In genomic region chr12:19437996-19438395, GRCh38 we compare ENCODE assay signal across 20 cellular contexts. TPM values are rescaled to one million over a fixed set of nuclear protein-coding genes. Genes with fewer than 3 reads are reported as not detected.
A peak's percentile ranks its signal among the peaks of the same experiment; 100 is the strongest.
DNase-seq lines count a peak whose midpoint lies in the region; ATAC-seq, FAIRE-seq and TF ChIP-seq lines count a peak whose summit lies in the region.
"Had no signal": no experiment of that assay in that cellular context is flagged by ENCODE, and none has a peak within 500 bp of the region (broad histone marks: within the 10 kb centered on the region; RNA-seq: fewer than 3 reads in every experiment).

No MANE protein-coding gene starts in this region.

- H3K36me3 ChIP-seq in iPS-18a (ENCODE audit: control insufficient read depth, low read depth, low read length), result peaks cover 3% of the 10 kb centered on the region
- H3K36me3 ChIP-seq in brain microvascular endothelial cell (replicated peaks), result no peaks in the 10 kb centered on the region
- H3K36me3 ChIP-seq: cardiac muscle cell, uterus had no signal

- H3K4me3 ChIP-seq in iPS-18a (ENCODE audit: low read length), result peak overlapping the region; percentile 51
- H3K4me3 ChIP-seq in retinal pigment epithelial cell (ENCODE audit: low read length), result no peak overlapping the region
- no peak overlapping the region for H3K4me3 ChIP-seq in brain microvascular endothelial cell (ENCODE audit: low read depth, low read length)
- H3K4me3 ChIP-seq: cardiac muscle cell, K562, SJSA1, uterus had no signal

- H3K4me1 Mint-ChIP-seq in activated T-cell treated with anti-CD3 and anti-CD28 coated beads, Interleukin-2, amount 50 U/mL, for 72 hours (ENCODE audit: low read depth), result peaks cover 69% of the 10 kb centered on the region
- peaks cover 34% of the 10 kb centered on the region for H3K4me1 Mint-ChIP-seq in activated T-cell treated with anti-CD3 and anti-CD28 coated beads, Interleukin-2, amount 50 U/mL, for 4 hours (ENCODE audit: low read depth)
- H3K4me1 Mint-ChIP-seq in activated T-helper 1 cell treated with anti-CD3 and anti-CD28 coated beads, Interleukin-12 subunit alpha, Interleukin-12 subunit beta, Interleukin-2, Interleukin-4 antibody, amounts not matched to agents 30 ng/mL and 10 ng/mL and 1 ng/mL, durations not matched to agents 14 hours and 24 hours and 36 hours (ENCODE audit: low read depth), result peaks cover 57% of the 10 kb centered on the region

- intact Hi-C loops in activated T-helper 1 cell treated with anti-CD3 and anti-CD28 coated beads, Interleukin-12 subunit alpha, Interleukin-12 subunit beta, Interleukin-2, Interleukin-4 antibody, amounts not matched to agents 30 ng/mL and 10 ng/mL and 1 ng/mL, durations not matched to agents 14 hours and 24 hours and 36 hours (cut with micrococcal nuclease), result loop anchor here (10.0 kb wide), 1 partner anchor 457 kb away; no protein-coding TSS in a partner anchor

- no peak for TF ChIP-seq CTCF in retinal pigment epithelial cell (conservative IDR thresholded peaks at IDR 0.05; ENCODE audit: low read depth, low read length)
- TF ChIP-seq CTCF in brain microvascular endothelial cell (IDR thresholded peaks at IDR 0.05; ENCODE audit: low read depth, low read length, missing control alignments), result no peak

- H3K27me3 ChIP-seq in iPS-18a (ENCODE audit: control insufficient read depth, insufficient read depth, low read length) (no peaks in the 10 kb centered on the region), brain microvascular endothelial cell (replicated peaks) (no peaks in the 10 kb centered on the region)
- H3K27me3 ChIP-seq: cardiac muscle cell, SJSA1, uterus had no signal

- peak overlapping the region; percentile 63 for H3K27ac Mint-ChIP-seq in activated T-cell treated with anti-CD3 and anti-CD28 coated beads, Interleukin-2, amount 50 U/mL, for 72 hours
- no peak overlapping the region for H3K27ac Mint-ChIP-seq in activated T-helper 1 cell treated with anti-CD3 and anti-CD28 coated beads, Interleukin-12 subunit alpha, Interleukin-12 subunit beta, Interleukin-2, Interleukin-4 antibody, amounts not matched to agents 30 ng/mL and 10 ng/mL and 1 ng/mL, durations not matched to agents 14 hours and 24 hours and 36 hours
- H3K27ac Mint-ChIP-seq: activated naive CD8-positive, alpha-beta T cell had no signal

- H3K4me3 Mint-ChIP-seq in activated T-cell treated with anti-CD3 and anti-CD28 coated beads, Interleukin-2, amount 50 U/mL, for 72 hours, result peak overlapping the region in 1 of 2 donors; percentile 27
- H3K4me3 Mint-ChIP-seq in activated T-cell treated with anti-CD3 and anti-CD28 coated beads, Interleukin-2, amount 50 U/mL, for 4 hours, result no peak overlapping the region
- H3K4me3 Mint-ChIP-seq in activated T-helper 1 cell treated with anti-CD3 and anti-CD28 coated beads, Interleukin-12 subunit alpha, Interleukin-12 subunit beta, Interleukin-2, Interleukin-4 antibody, amounts not matched to agents 30 ng/mL and 10 ng/mL and 1 ng/mL, durations not matched to agents 14 hours and 24 hours and 36 hours, result peak overlapping the region; percentile 24

- H3K9me3 ChIP-seq in iPS-18a (ENCODE audit: control insufficient read depth, low read depth, low read length), result no peaks in the 10 kb centered on the region
- H3K9me3 ChIP-seq: SJSA1, uterus had no signal

- H3K9ac ChIP-seq in iPS-18a (ENCODE audit: low read length), result no peak overlapping the region

- no peak for ATAC-seq in activated T-cell treated with anti-CD3 and anti-CD28 coated beads, Interleukin-2, amount 50 U/mL, for 72 hours (replicated peaks in 1 of 2)
- ATAC-seq in activated T-cell treated with anti-CD3 and anti-CD28 coated beads, Interleukin-2, amount 50 U/mL, for 4 hours, result no peak
- ATAC-seq: K562, left colon had no signal

- DNase-seq in activated T-cell treated with anti-CD3 and anti-CD28 coated beads, Interleukin-2, amount 50 U/mL, for 72 hours, result no peak
- DNase-seq in activated T-cell treated with anti-CD3 and anti-CD28 coated beads, Interleukin-2, amount 50 U/mL, for 4 hours, result no peak
- DNase-seq in activated T-helper 1 cell treated with anti-CD3 and anti-CD28 coated beads, Interleukin-12 subunit alpha, Interleukin-12 subunit beta, Interleukin-2, Interleukin-4 antibody, amounts not matched to agents 30 ng/mL and 10 ng/mL and 1 ng/mL, durations not matched to agents 14 hours and 24 hours and 36 hours (ENCODE audit: low spot score), result no peak
- peak; percentile 66 for DNase-seq in retinal pigment epithelial cell (ENCODE audit: low read depth)
- no peak for DNase-seq in brain microvascular endothelial cell
- DNase-seq in urothelium cell line (ENCODE audit: low spot score), result no peak
- DNase-seq in activated gamma-delta T cell (lab: John Stamatoyannopoulos, UW), result no peak
- DNase-seq: activated CD4-positive, alpha-beta T cell treated with anti-CD3 and anti-CD28 coated beads for 4 hours; effector CD8-positive, alpha-beta T cell; left colon; NCI-H1105; NCI-H526; OCI-M1; stimulated activated CD4-positive, alpha-beta T cell treated with anti-CD3 and anti-CD28 coated beads, Interleukin-4, amount 100 ng/mL, for 1 hour; uterus had no signal

- H3K4me1 ChIP-seq in iPS-18a (ENCODE audit: control insufficient read depth, low read depth, low read length), result peaks cover 25% of the 10 kb centered on the region
- H3K4me1 ChIP-seq: SJSA1, uterus had no signal

- no peaks in the 10 kb centered on the region for H3K9me3 Mint-ChIP-seq in activated T-cell treated with anti-CD3 and anti-CD28 coated beads, Interleukin-2, amount 50 U/mL, for 72 hours
- H3K9me3 Mint-ChIP-seq in activated T-cell treated with anti-CD3 and anti-CD28 coated beads, Interleukin-2, amount 50 U/mL, for 4 hours, result no peaks in the 10 kb centered on the region
- H3K9me3 Mint-ChIP-seq in activated T-helper 1 cell treated with anti-CD3 and anti-CD28 coated beads, Interleukin-12 subunit alpha, Interleukin-12 subunit beta, Interleukin-2, Interleukin-4 antibody, amounts not matched to agents 30 ng/mL and 10 ng/mL and 1 ng/mL, durations not matched to agents 14 hours and 24 hours and 36 hours, result peaks cover 4% of the 10 kb centered on the region

- no peaks in the 10 kb centered on the region for H3K27me3 Mint-ChIP-seq in activated T-cell treated with anti-CD3 and anti-CD28 coated beads, Interleukin-2, amount 50 U/mL, for 72 hours (ENCODE audit: low read depth)
- H3K27me3 Mint-ChIP-seq in activated T-cell treated with anti-CD3 and anti-CD28 coated beads, Interleukin-2, amount 50 U/mL, for 4 hours (ENCODE audit: low read depth), result no peaks in the 10 kb centered on the region
- peaks cover 2% of the 10 kb centered on the region for H3K27me3 Mint-ChIP-seq in activated T-helper 1 cell treated with anti-CD3 and anti-CD28 coated beads, Interleukin-12 subunit alpha, Interleukin-12 subunit beta, Interleukin-2, Interleukin-4 antibody, amounts not matched to agents 30 ng/mL and 10 ng/mL and 1 ng/mL, durations not matched to agents 14 hours and 24 hours and 36 hours (ENCODE audit: insufficient read depth)
- H3K27me3 Mint-ChIP-seq: activated naive CD8-positive, alpha-beta T cell had no signal

- peak overlapping the region; percentile 19 for H3K27ac ChIP-seq in iPS-18a (ENCODE audit: low read length)
- H3K27ac ChIP-seq in brain microvascular endothelial cell, result no peak overlapping the region
- H3K27ac ChIP-seq: cardiac muscle cell, SJSA1 had no signal

- H3K36me3 Mint-ChIP-seq in activated T-cell treated with anti-CD3 and anti-CD28 coated beads, Interleukin-2, amount 50 U/mL, for 72 hours (ENCODE audit: insufficient read depth in 2 of 2), result peaks cover 10 to 24% of the 10 kb centered on the region in 2 donors
- peaks cover 3% of the 10 kb centered on the region for H3K36me3 Mint-ChIP-seq in activated T-cell treated with anti-CD3 and anti-CD28 coated beads, Interleukin-2, amount 50 U/mL, for 4 hours (ENCODE audit: insufficient read depth)
- H3K36me3 Mint-ChIP-seq in activated T-helper 1 cell treated with anti-CD3 and anti-CD28 coated beads, Interleukin-12 subunit alpha, Interleukin-12 subunit beta, Interleukin-2, Interleukin-4 antibody, amounts not matched to agents 30 ng/mL and 10 ng/mL and 1 ng/mL, durations not matched to agents 14 hours and 24 hours and 36 hours (ENCODE audit: low read depth), result peaks cover 17% of the 10 kb centered on the region

- FAIRE-seq in urothelium cell line (lab: Jason Lieb, UNC), result no peak
- FAIRE-seq: K562 had no signal

- in situ Hi-C loops in brain microvascular endothelial cell (cut with HindIII; ENCODE audit: low pct_ligation_motif_present, low sequenced_read_pairs), result no loop called here

RNA-seq across cellular contexts. Expression of gene AEBP2, which starts 1.3 kb away (rescaled TPM):
- 10 to 100 TPM; 59.4 to 64.5 TPM for total RNA-seq in activated T-cell treated with anti-CD3 and anti-CD28 coated beads, Interleukin-2, amount 50 U/mL, for 72 hours
- total RNA-seq in activated T-cell treated with anti-CD3 and anti-CD28 coated beads, Interleukin-2, amount 50 U/mL, for 4 hours, result 10 to 100 TPM; 42.4 to 50.9 (median 45.8) TPM
- total RNA-seq in activated T-helper 1 cell treated with anti-CD3 and anti-CD28 coated beads, Interleukin-12 subunit alpha, Interleukin-12 subunit beta, Interleukin-2, Interleukin-4 antibody, amounts not matched to agents 30 ng/mL and 10 ng/mL and 1 ng/mL, durations not matched to agents 14 hours and 24 hours and 36 hours, result 53.9 and 58.1 TPM in 2 replicates
